In genomic region chr2:234968633-234969328, GRCh38 we compare ENCODE assay signal across 14 cellular contexts. TPM values are rescaled to one million over a fixed set of nuclear protein-coding genes. Genes with fewer than 3 reads are reported as not detected.
A peak's percentile ranks its signal among the peaks of the same experiment; 100 is the strongest.
DNase-seq lines count a peak whose midpoint lies in the region; ATAC-seq, FAIRE-seq and TF ChIP-seq lines count a peak whose summit lies in the region.
"Had no signal": no experiment of that assay in that cellular context is flagged by ENCODE, and none has a peak within 500 bp of the region (broad histone marks: within the 10 kb centered on the region; RNA-seq: fewer than 3 reads in every experiment).

No MANE protein-coding gene starts in this region.

- CTCF ChIA-PET in RWPE1 (lab: Yijun Ruan, JAX) = no interaction called here

- no peaks in the 10 kb centered on the region for H3K27me3 ChIP-seq in left ventricle myocardium inferior (ENCODE audit: low read depth)
- H3K27me3 ChIP-seq: adrenal gland had no signal

- ATAC-seq in Right ventricle myocardium inferior = no peak

- H3K9me3 ChIP-seq in left ventricle myocardium inferior (replicated peaks) = no peaks in the 10 kb centered on the region
- H3K9me3 ChIP-seq: adrenal gland had no signal

- TF ChIP-seq CTCF in left ventricle myocardium inferior (IDR thresholded peaks at IDR 0.05; ENCODE audit: borderline replicate concordance) (no peak), RWPE1 (conservative IDR thresholded peaks at IDR 0.05; ENCODE audit: low read depth) (no peak)

- FAIRE-seq in GM19239 (lab: Jason Lieb, UNC) = no peak

- H3K36me3 ChIP-seq in left ventricle myocardium inferior = no peaks in the 10 kb centered on the region
- H3K36me3 ChIP-seq: adrenal gland had no signal

- intact Hi-C loops in Right ventricle myocardium inferior (cut with DNase I) = no loop called here
- intact Hi-C loops in left ventricle myocardium inferior (cut with micrococcal nuclease) = no loop called here

- peaks cover 38% of the 10 kb centered on the region for H3K4me1 ChIP-seq in left ventricle myocardium inferior

- POLR2A ChIA-PET in RWPE1 (lab: Yijun Ruan, JAX; ENCODE audit: low non-redundant PET) = no interaction called here

- H3K27ac ChIP-seq in left ventricle myocardium inferior (replicated peaks) = no peak overlapping the region
- H3K27ac ChIP-seq in RWPE1 = peak overlapping the region; percentile 66; the same call in 1 of the 2 replicates
- H3K27ac ChIP-seq: adrenal gland, VCaP had no signal

- H3K4me3 ChIP-seq in left ventricle myocardium inferior = no peak overlapping the region
- H3K4me3 ChIP-seq: adrenal gland had no signal

- DNase-seq in Right ventricle myocardium inferior (ENCODE audit: missing footprints) = peak; percentile 17
- DNase-seq in left ventricle myocardium inferior = no peak
- DNase-seq in RWPE1 (ENCODE audit: low spot score) = no peak
- DNase-seq in left kidney (ENCODE audit: low read depth, low spot score) = peak; percentile 36
- no peak for DNase-seq in T-helper 1 cell
- DNase-seq in OCI-M1 (lab: John Stamatoyannopoulos, UW) = no peak
- DNase-seq in GM19239 (ENCODE audit: insufficient read length, low spot score) = no peak
- DNase-seq in SHP77 treated with DMSO at 0.1 percent for 48 hours (lab: John Stamatoyannopoulos, UW) = no peak
- DNase-seq: adrenal gland, foreskin melanocyte, kidney glomerular epithelial cell, NCI-H1930 had no signal

RNA-seq across cellular contexts. Expression of gene SH3BP4, which starts 17.0 kb away (rescaled TPM):
- total RNA-seq in Right ventricle myocardium inferior = 9.3 TPM
- 9.6 TPM for total RNA-seq in left ventricle myocardium inferior
- total RNA-seq: natural killer cell treated with Interleukin-12 subunit alpha and Interleukin-12 subunit beta and Interleukin-15 and Interleukin-18, amount 100 ng/mL, for 72 hours had no signal

Comparison
In these comparisons a context has a peak if more than half of its experiments do, and no peak if none do; other contexts are left out.
1. DNase-seq: peak in Right ventricle myocardium inferior (single experiment) and left kidney (single experiment); none in left ventricle myocardium inferior (single experiment), RWPE1 (single experiment), T-helper 1 cell (0 of 5), OCI-M1 (single experiment), GM19239 (single experiment) and SHP77 treated with DMSO at 0.1 percent for 48 hours (single experiment).